8 cellular contexts compared by ENCODE assay signal in the genomic region with DNA sequence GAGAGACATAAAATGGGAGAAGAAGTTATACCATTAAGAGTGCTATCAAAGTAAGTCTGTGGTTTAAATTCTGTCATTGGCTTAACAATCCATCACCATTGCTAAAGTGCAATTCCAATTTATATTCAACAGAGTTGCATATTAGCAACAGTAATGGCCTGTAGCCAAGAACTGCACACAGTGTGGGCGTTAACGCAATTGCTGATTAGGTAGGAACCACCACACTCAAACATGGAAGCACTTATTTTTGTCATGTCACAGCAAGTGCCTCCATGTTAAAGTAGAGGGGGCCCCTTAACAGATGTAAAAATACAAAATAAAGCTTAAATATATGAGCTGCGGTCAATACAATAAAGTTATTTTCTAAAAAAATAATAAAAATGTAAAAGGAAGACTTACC.
"Had no signal": no experiment of that assay in that cellular context is flagged by ENCODE, and none has a peak within 500 bp of the region (broad histone marks: within the 10 kb centered on the region; RNA-seq: fewer than 3 reads in every experiment).

No MANE protein-coding gene starts in this region.

- ATAC-seq: body of pancreas, esophagus mucosa had no signal

- DNase-seq: activated T-cell treated with anti-CD3 and anti-CD28 coated beads, Interleukin-2, amount 50 U/mL, for 1 hour; body of pancreas; dermis blood vessel endothelial cell; glutamatergic neuron; ovary; T-helper 2 cell had no signal

- H3K4me1 ChIP-seq: body of pancreas had no signal

- H3K27ac ChIP-seq: body of pancreas, ovary, skin epidermis had no signal

- H3K4me3 ChIP-seq: body of pancreas, ovary, skin epidermis had no signal

- H3K9me3 ChIP-seq: body of pancreas, ovary had no signal

- H3K36me3 ChIP-seq: ovary had no signal

- H3K27me3 ChIP-seq: body of pancreas had no signal
